8 cellular contexts compared by ENCODE assay signal in genomic region chr10:74150151-74151056, GRCh38. TPM values are rescaled to one million over a fixed set of nuclear protein-coding genes. Genes with fewer than 3 reads are reported as not detected.
DNase-seq lines count a peak whose midpoint lies in the region; ATAC-seq and TF ChIP-seq lines count a peak whose summit lies in the region.

A gene with protein sequence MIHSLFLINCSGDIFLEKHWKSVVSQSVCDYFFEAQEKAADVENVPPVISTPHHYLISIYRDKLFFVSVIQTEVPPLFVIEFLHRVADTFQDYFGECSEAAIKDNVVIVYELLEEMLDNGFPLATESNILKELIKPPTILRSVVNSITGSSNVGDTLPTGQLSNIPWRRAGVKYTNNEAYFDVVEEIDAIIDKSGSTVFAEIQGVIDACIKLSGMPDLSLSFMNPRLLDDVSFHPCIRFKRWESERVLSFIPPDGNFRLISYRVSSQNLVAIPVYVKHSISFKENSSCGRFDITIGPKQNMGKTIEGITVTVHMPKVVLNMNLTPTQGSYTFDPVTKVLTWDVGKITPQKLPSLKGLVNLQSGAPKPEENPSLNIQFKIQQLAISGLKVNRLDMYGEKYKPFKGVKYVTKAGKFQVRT (minus strand): TSS chr10:74150828. CDS start chr10:74138379, 12,449 bp downstream.

- TF ChIP-seq POLR2A in gastroesophageal sphincter (IDR thresholded peaks at IDR 0.05) (no peak), ovary (IDR thresholded peaks at IDR 0.05) (peak; percentile 24), thyroid gland (IDR thresholded peaks at IDR 0.05) (no peak)

- ATAC-seq in CD4-positive, alpha-beta T cell (ENCODE audit: poor library complexity), result peak; percentile 66
- peak; percentile 38 for ATAC-seq in GM19328 (IDR thresholded peaks at IDR 0.05; ENCODE audit: unreplicated experiment)
- peak; percentile 45 for ATAC-seq in HG03460 (IDR thresholded peaks at IDR 0.05; ENCODE audit: unreplicated experiment)
- peak; percentile 80 for ATAC-seq in gastroesophageal sphincter

- no peaks in the 10 kb centered on the region for H3K27me3 ChIP-seq in CD4-positive, alpha-beta T cell (ENCODE audit: control insufficient read depth, insufficient read depth, low read length)
- H3K27me3 ChIP-seq in gastroesophageal sphincter (no peaks in the 10 kb centered on the region), ovary (no peaks in the 10 kb centered on the region), thyroid gland (no peaks in the 10 kb centered on the region)

- intact Hi-C loops in CD4-positive, alpha-beta T cell (cut with DNase I, micrococcal nuclease), result loop anchor here (1.0 to 10.0 kb wide), 13 partner anchors 26 to 1082 kb away; partner anchors contain the start of genes KAT6B (in 2 of the 2), CAMK2G (in 1 of the 2), CHCHD1 (in 1 of the 2) and SAMD8 (in 1 of the 2)
- intact Hi-C loops in ovary (cut with DNase I), result loop anchor here in 1 of 4 donors (5.0 kb wide), 1 partner anchor 677 kb away; the partner anchor contains the start of gene KAT6B
- intact Hi-C loops in thyroid gland (cut with DNase I), result no loop called here

- H3K4me1 Mint-ChIP-seq in CD4-positive, alpha-beta T cell (ENCODE audit: low read depth), result peaks cover 52% of the 10 kb centered on the region

- H3K9me3 Mint-ChIP-seq in CD4-positive, alpha-beta T cell, result no peaks in the 10 kb centered on the region

- H3K4me1 ChIP-seq in gastroesophageal sphincter (peaks cover 5 to 81% (median 12%) of the 10 kb centered on the region in 3 donors), ovary (ENCODE audit: insufficient read depth) (peaks cover 2% of the 10 kb centered on the region), thyroid gland (peaks cover 39 to 44% of the 10 kb centered on the region in 2 donors)

- POLR2A ChIA-PET in CD4-positive, alpha-beta T cell (lab: Charles Lee), result interaction anchor here (0.6 to 2.9 kb wide), 24 partner anchors 12 to 1060 kb away, joined by 3 to 58 read pairs (median 4); partner anchors contain the start of genes CAMK2G, CHCHD1, SAMD8 and VDAC2

- CTCF ChIA-PET in CD4-positive, alpha-beta T cell (lab: Charles Lee), result interaction anchor here (1.0 to 2.0 kb wide), 9 partner anchors 13 to 1085 kb away, joined by 3 to 11 read pairs (median 4); partner anchors contain the start of gene COMTD1

- H3K9me3 ChIP-seq in CD4-positive, alpha-beta T cell (ENCODE audit: control insufficient read depth, low read length), result no peaks in the 10 kb centered on the region
- H3K9me3 ChIP-seq in gastroesophageal sphincter (no peaks in the 10 kb centered on the region), ovary (no peaks in the 10 kb centered on the region), thyroid gland (no peaks in the 10 kb centered on the region)

- H3K36me3 ChIP-seq in gastroesophageal sphincter (peaks cover 0 to 9% of the 10 kb centered on the region in 2 donors), ovary (no peaks in the 10 kb centered on the region), thyroid gland (no peaks in the 10 kb centered on the region)

- H3K4me3 ChIP-seq in gastroesophageal sphincter, result peak within 1 kb of the TSS; percentile 77 to 92
- peak within 1 kb of the TSS; percentile 93 for H3K4me3 ChIP-seq in ovary
- peak within 1 kb of the TSS; percentile 83 to 90 (median 88) for H3K4me3 ChIP-seq in thyroid gland (replicated peaks in 1 of 3)

- 0% methylated on average over 2 to 7 of the region's 35 CpGs for WGBS in gastroesophageal sphincter (ENCODE audit: low coverage in 1 of 2), 2 donors
- 0 to 1% (median 1%) methylated on average over 34 to 35 of the region's 35 CpGs for WGBS in ovary, 3 donors
- 1% methylated on average over 24 to 32 of the region's 35 CpGs for WGBS in thyroid gland, 2 donors

- TF ChIP-seq EP300 in gastroesophageal sphincter (IDR thresholded peaks at IDR 0.05) (no peak), ovary (IDR thresholded peaks at IDR 0.05) (no peak)

- peak within 1 kb of the TSS; percentile 70 for H3K27ac Mint-ChIP-seq in CD4-positive, alpha-beta T cell

- peak within 1 kb of the TSS; percentile 77 for H3K27ac ChIP-seq in CD4-positive, alpha-beta T cell (ENCODE audit: low read depth, low read length)
- H3K27ac ChIP-seq in gastroesophageal sphincter (peak within 1 kb of the TSS; percentile 84 to 95 (median 92)), ovary (peak within 1 kb of the TSS; percentile 53 to 86), thyroid gland (peak within 1 kb of the TSS; percentile 66 to 89 (median 87))

- H3K36me3 Mint-ChIP-seq in CD4-positive, alpha-beta T cell (ENCODE audit: low read depth), result peaks cover 18% of the 10 kb centered on the region

- no peaks in the 10 kb centered on the region for H3K27me3 Mint-ChIP-seq in CD4-positive, alpha-beta T cell

- H3K4me3 Mint-ChIP-seq in CD4-positive, alpha-beta T cell, result no peak within 1 kb of the TSS

- no peak for TF ChIP-seq CTCF in CD4-positive, alpha-beta T cell (IDR thresholded peaks at IDR 0.05)
- TF ChIP-seq CTCF in gastroesophageal sphincter (IDR thresholded peaks at IDR 0.05), result no peak
- no peak for TF ChIP-seq CTCF in ovary (IDR thresholded peaks at IDR 0.05)
- no peak for TF ChIP-seq CTCF in thyroid gland (IDR thresholded peaks at IDR 0.05)

- DNase-seq in CD4-positive, alpha-beta T cell, result peak; percentile 67 to 88 (median 76)
- no peak for DNase-seq in RPMI7951 (ENCODE audit: low read depth)
- peak; percentile 93 for DNase-seq in activated effector memory CD4-positive, alpha-beta T cell treated with anti-CD3 and anti-CD28 coated beads, Interleukin-2, amount 50 U/mL, for 16 hours
- DNase-seq in ovary, result peak; percentile 83 to 86 (median 85)
- DNase-seq in thyroid gland, result peak; percentile 87 to 88

RNA-seq across cellular contexts. Expression of the gene that starts here (rescaled TPM):
- total RNA-seq in CD4-positive, alpha-beta T cell, result 10 to 100 TPM; 14.8 to 17.6 TPM
- 26.4 and 29.2 TPM in 2 replicates for total RNA-seq in RPMI7951 (2014; rRNA removed; shearing (Covaris generic))
- total RNA-seq in gastroesophageal sphincter, result 10 to 100 TPM; 29.4 to 41.7 (median 31.7) TPM
- 10 to 100 TPM; 17.6 to 37.9 (median 29.6) TPM for total RNA-seq in ovary
- 10 to 100 TPM; 12.0 to 37.6 TPM for polyA plus RNA-seq in ovary
- total RNA-seq in thyroid gland, result 10 to 100 TPM; 28.9 to 35.2 (median 32.4) TPM
